In the genomic region with DNA sequence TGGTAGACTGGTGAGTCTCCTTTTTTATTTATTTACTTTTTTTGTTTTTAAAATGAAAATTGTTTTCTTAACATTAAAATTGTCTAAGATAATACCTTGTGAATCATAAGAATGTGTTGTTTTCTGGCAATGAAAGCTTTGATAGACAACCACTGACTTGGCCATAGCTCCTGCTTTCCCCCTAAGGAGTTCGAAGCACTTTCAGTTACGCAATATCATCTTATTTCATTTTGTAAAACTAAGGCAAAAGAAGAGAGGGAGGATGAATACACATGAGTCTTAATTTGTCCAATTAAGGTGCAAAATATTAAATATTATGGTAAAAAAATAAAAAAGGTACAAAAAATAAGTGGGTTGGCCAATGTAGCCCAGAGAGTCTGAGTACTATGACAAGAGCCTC, we compare ENCODE assay signal across 30 cellular contexts.
"Had no signal": no experiment of that assay in that cellular context is flagged by ENCODE, and none has a peak within 500 bp of the region (broad histone marks: within the 10 kb centered on the region; RNA-seq: fewer than 3 reads in every experiment).

No MANE protein-coding gene starts in this region.

- H3K4me1 ChIP-seq: lower lobe of right lung, parathyroid adenoma, uterus had no signal

- H3K36me3 ChIP-seq: brain microvascular endothelial cell, gastrocnemius medialis, lower lobe of right lung, neural progenitor cell, uterus had no signal

- H3K4me3 ChIP-seq: coronary artery, gastrocnemius medialis, hepatocyte, lower lobe of right lung, neural progenitor cell, psoas muscle, skin epidermis, uterus had no signal

- H3K4me2 ChIP-seq: hepatocyte, neural progenitor cell had no signal

- DNase-seq: activated CD4-positive, alpha-beta memory T cell treated with anti-CD3 and anti-CD28 coated beads, Interleukin-2, amount 10 ng/mL, durations not matched to agents 7 days and 5 days; activated CD4-positive, alpha-beta T cell treated with anti-CD3 and anti-CD28 coated beads, Interleukin-2, amount 10 ng/mL, durations not matched to agents 24 days and 14 days; activated CD4-positive, CD25-positive, alpha-beta regulatory T cell treated with anti-CD3 and anti-CD28 coated beads, Interleukin-2, amount 50 U/mL, for 72 hours; activated CD8-positive, alpha-beta memory T cell treated with anti-CD3 and anti-CD28 coated beads, Interleukin-2, amount 50 U/mL, for 48 hours; activated gamma-delta T cell; activated naive CD4-positive, alpha-beta T cell treated with anti-CD3 and anti-CD28 coated beads, Interleukin-2, amount 10 ng/mL, durations not matched to agents 7 days and 5 days; activated naive CD8-positive, alpha-beta T cell treated with anti-CD3 and anti-CD28 coated beads, Interleukin-2, amount 10 ng/mL, durations not matched to agents 7 days and 5 days; activated T-cell treated with anti-CD3 and anti-CD28 coated beads, Interleukin-2, amount 50 U/mL, for 24 hours; amniotic stem cell; brain microvascular endothelial cell; effector memory CD8-positive, alpha-beta T cell; gastrocnemius medialis; glutamatergic neuron; immature natural killer cell; kidney; lower lobe of right lung; mesenchymal stem cell; naive thymus-derived CD8-positive, alpha-beta T cell; occipital lobe; psoas muscle; stimulated activated CD4-positive, alpha-beta T cell treated with anti-CD3 and anti-CD28 coated beads, Interleukin-12 subunit alpha, Interleukin-12 subunit beta, amount 100 ng/mL, for 4 hours; stimulated activated CD4-positive, alpha-beta T cell treated with anti-CD3 and anti-CD28 coated beads, Interleukin-4, amount 100 ng/mL, for 1 hour; stimulated activated naive CD8-positive, alpha-beta T cell treated with anti-CD3 and anti-CD28 coated beads, Interleukin-15, Interleukin-2, amounts not matched to agents 100 U/mL and 50 U/mL, for 24 hours; T-helper 2 cell; uterus had no signal

- H2AFZ ChIP-seq: hepatocyte, neural progenitor cell, parathyroid adenoma had no signal

- H3K9me3 ChIP-seq: gastrocnemius medialis, lower lobe of right lung, psoas muscle, uterus had no signal

- H3K79me2 ChIP-seq: hepatocyte, parathyroid adenoma had no signal

- H3K9ac ChIP-seq: neural progenitor cell, parathyroid adenoma had no signal

- H3K27me3 ChIP-seq: brain microvascular endothelial cell, gastrocnemius medialis, hepatocyte, neural progenitor cell, uterus had no signal

- H3K27ac ChIP-seq: brain microvascular endothelial cell, coronary artery, gastrocnemius medialis, hepatocyte, lower lobe of right lung, neural progenitor cell, parathyroid adenoma, psoas muscle, uterus had no signal

- ATAC-seq: effector memory CD8-positive, alpha-beta T cell; gastrocnemius medialis; lower lobe of right lung; naive thymus-derived CD8-positive, alpha-beta T cell; psoas muscle; stimulated activated naive CD8-positive, alpha-beta T cell treated with anti-CD3 and anti-CD28 coated beads, Interleukin-15, Interleukin-2, amounts not matched to agents 100 U/mL and 50 U/mL, for 24 hours had no signal
